In the genomic region with DNA sequence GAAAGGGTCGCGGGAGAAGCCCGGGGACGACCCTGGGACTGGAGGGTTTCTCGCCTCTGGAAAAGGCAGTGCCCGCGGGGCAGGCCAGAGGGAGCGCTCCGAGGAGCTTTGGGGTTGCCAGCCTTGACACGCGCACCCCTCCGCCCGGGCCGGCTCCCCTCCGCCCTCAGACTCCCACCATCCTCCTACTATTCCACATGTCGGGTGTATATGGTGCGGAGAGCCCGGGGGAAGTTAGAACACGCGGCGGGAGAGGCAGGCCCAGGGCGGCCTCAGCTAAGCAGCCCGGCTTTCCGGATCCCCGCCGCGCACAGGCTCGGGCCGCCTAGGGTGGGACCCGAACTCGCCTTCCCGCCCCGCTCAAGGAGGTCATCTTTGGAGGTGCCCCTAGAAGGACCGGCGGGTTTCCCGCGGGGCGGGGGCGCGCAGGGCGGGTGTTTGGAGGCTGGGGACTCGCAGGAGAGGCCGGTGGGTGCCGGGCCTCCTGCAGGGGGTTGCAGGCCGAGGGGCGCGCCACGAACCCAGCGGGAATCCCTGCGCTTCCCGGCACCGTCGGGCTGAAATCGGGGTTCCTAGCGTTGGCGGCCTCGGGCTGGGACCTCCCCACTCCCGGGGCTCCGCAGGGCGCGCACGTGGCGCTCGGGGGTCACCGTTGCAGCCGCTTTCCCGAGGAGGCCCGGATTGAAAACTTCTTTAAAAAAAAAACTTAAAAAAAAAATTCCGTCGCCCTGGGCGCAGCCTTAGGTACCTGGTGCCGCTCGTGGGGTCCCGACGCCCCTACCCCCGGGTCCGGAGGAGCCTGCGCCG, we compare ENCODE assay signal across 8 cellular contexts. TPM values are rescaled to one million over a fixed set of nuclear protein-coding genes. Genes with fewer than 3 reads are reported as not detected.
DNase-seq lines count a peak whose midpoint lies in the region; ATAC-seq, FAIRE-seq and TF ChIP-seq lines count a peak whose summit lies in the region.

No MANE protein-coding gene starts in this region.

- CTCF ChIA-PET in AG04450 (lab: Charles Lee), result no interaction called here

- no peaks in the 10 kb centered on the region; the same call in 1 of the 2 replicates for H3K36me3 ChIP-seq in HUES6 (ENCODE audit: control insufficient read depth, insufficient read depth, low read length)
- H3K36me3 ChIP-seq in right lobe of liver, result no peaks in the 10 kb centered on the region
- no peaks in the 10 kb centered on the region for H3K36me3 ChIP-seq in thoracic aorta

- peak; percentile 6 to 22 (median 16) for ATAC-seq in right lobe of liver
- no peak for ATAC-seq in thoracic aorta (ENCODE audit: insufficient number of reproducible peaks, low FRiP score, low read depth)
- no peak for ATAC-seq in HG02938 (IDR thresholded peaks at IDR 0.05; ENCODE audit: unreplicated experiment)
- no peak for ATAC-seq in HG02610 (IDR thresholded peaks at IDR 0.05; ENCODE audit: unreplicated experiment)

- WGBS in right lobe of liver (ENCODE audit: insufficient coverage, low coverage, low lambda C conversion rate, missing lambda C conversion rate), result 10% methylated on average over 24 of the region's 79 CpGs

- FAIRE-seq in RCC 7860 (lab: Jason Lieb, UNC), result no peak

- H3K9me3 ChIP-seq in AG04450 (ENCODE audit: control insufficient read depth, insufficient read depth, low read length) (peaks cover 10% of the 10 kb centered on the region; the same call in 1 of the 2 replicates), HUES6 (ENCODE audit: control insufficient read depth, insufficient read depth, low read depth, low read length) (no peaks in the 10 kb centered on the region), right lobe of liver (no peaks in the 10 kb centered on the region), thoracic aorta (no peaks in the 10 kb centered on the region)

- no peak for TF ChIP-seq CTCF in AG04450 (IDR thresholded peaks at IDR 0.05; ENCODE audit: low read depth, low read length)
- TF ChIP-seq CTCF in astrocyte of the spinal cord (IDR thresholded peaks at IDR 0.05; ENCODE audit: low read depth, low read length), result no peak
- no peak for TF ChIP-seq CTCF in right lobe of liver (IDR thresholded peaks at IDR 0.05)
- no peak for TF ChIP-seq CTCF in thoracic aorta (IDR thresholded peaks at IDR 0.05)

- H3K27me3 ChIP-seq in AG04450 (ENCODE audit: control insufficient read depth, insufficient read depth, low read length), result peaks cover 29% of the 10 kb centered on the region
- H3K27me3 ChIP-seq in HUES6 (ENCODE audit: control insufficient read depth, insufficient read depth, low read length), result peaks cover 47% of the 10 kb centered on the region
- H3K27me3 ChIP-seq in right lobe of liver, result no peaks in the 10 kb centered on the region
- no peaks in the 10 kb centered on the region for H3K27me3 ChIP-seq in thoracic aorta (replicated peaks; ENCODE audit: insufficient read depth)

- H3K27ac ChIP-seq in AG04450 (ENCODE audit: low read depth, low read length) (no peak overlapping the region), HUES6 (ENCODE audit: low read depth, low read length) (peak overlapping the region; percentile 33; the same call in 1 of the 2 replicates), right lobe of liver (no peak overlapping the region), thoracic aorta (peak overlapping the region in 1 of 2 donors; percentile 44)

- H3K4me3 ChIP-seq in AG04450 (ENCODE audit: low read depth, low read length) (peak overlapping the region; percentile 48), HUES6 (ENCODE audit: low read depth, low read length) (peak overlapping the region; percentile 65), astrocyte of the spinal cord (ENCODE audit: low read depth, low read length) (peak overlapping the region; percentile 28), right lobe of liver (peak overlapping the region; percentile 56 to 63 (median 59)), thoracic aorta (peak overlapping the region; percentile 92)

- no peak for TF ChIP-seq POLR2A in right lobe of liver (IDR thresholded peaks at IDR 0.05)

- DNase-seq in AG04450 (ENCODE audit: low read depth, low spot score) (no peak), astrocyte of the spinal cord (ENCODE audit: low read depth, low spot score) (no peak), right lobe of liver (peak in 2 of 3 donors; percentile 37 to 60), thoracic aorta (ENCODE audit: low spot score) (no peak), RCC 7860 (ENCODE audit: low spot score) (no peak)

- POLR2A ChIA-PET in AG04450 (lab: Yijun Ruan, JAX), result no interaction called here

- in situ Hi-C loops in astrocyte of the spinal cord (cut with HindIII; ENCODE audit: low sequenced_read_pairs), result no loop called here

- H3K4me1 ChIP-seq in HUES6 (ENCODE audit: control insufficient read depth, insufficient read depth, low read length) (peaks cover 39% of the 10 kb centered on the region), right lobe of liver (peaks cover 0 to 26% (median 8%) of the 10 kb centered on the region in 4 donors), thoracic aorta (ENCODE audit: control insufficient read depth in 1 of 2, low read depth in 2 of 2) (peaks cover 22 to 46% of the 10 kb centered on the region in 2 donors)

- intact Hi-C loops in right lobe of liver (cut with DNase I), result no loop called here

- peak overlapping the region; percentile 62 for H3K9ac ChIP-seq in HUES6 (ENCODE audit: low read length)

RNA-seq across cellular contexts. Expression of a gene that starts 3.7 kb away (rescaled TPM):
- polyA plus RNA-seq in AG04450 (2011; rRNA removed), result 0.73 and 1.1 TPM in 2 replicates
- polyA minus RNA-seq in AG04450 (2011; rRNA and poly(A)+ RNA removed), result 1.2 and 1.5 TPM in 2 replicates
- 1 to 10 TPM in 5 of 6 experiments, under 1 TPM in 1; 1.00 to 4.3 (median 2.9) TPM for total RNA-seq in right lobe of liver
- total RNA-seq in thoracic aorta, result 10 to 100 TPM; 27.6 to 40.8 TPM

Comparison
In these comparisons a context has a peak if more than half of its experiments do, and no peak if none do; other contexts are left out.
1. DNase-seq: peak in right lobe of liver (2 of 3); none in AG04450 (single experiment), astrocyte of the spinal cord (single experiment), thoracic aorta (single experiment) and RCC 7860 (single experiment).
2. H3K4me3 ChIP-seq: peak in every context shown above with its lines; median percentile 92 in thoracic aorta; 65 in HUES6; 59 in right lobe of liver; 48 in AG04450; 28 in astrocyte of the spinal cord.
3. ATAC-seq: peak in right lobe of liver (4 of 4); none in thoracic aorta (single experiment), HG02938 (single experiment) and HG02610 (single experiment).
4. RNA of a gene that starts 3.7 kb away (total RNA-seq): 27.6 to 40.8 TPM in thoracic aorta; 1.00 to 4.3 TPM in right lobe of liver; every median in the first group is over 4 times any median in the second.